ENCODE assay signal across 12 cellular contexts in the genomic region with DNA sequence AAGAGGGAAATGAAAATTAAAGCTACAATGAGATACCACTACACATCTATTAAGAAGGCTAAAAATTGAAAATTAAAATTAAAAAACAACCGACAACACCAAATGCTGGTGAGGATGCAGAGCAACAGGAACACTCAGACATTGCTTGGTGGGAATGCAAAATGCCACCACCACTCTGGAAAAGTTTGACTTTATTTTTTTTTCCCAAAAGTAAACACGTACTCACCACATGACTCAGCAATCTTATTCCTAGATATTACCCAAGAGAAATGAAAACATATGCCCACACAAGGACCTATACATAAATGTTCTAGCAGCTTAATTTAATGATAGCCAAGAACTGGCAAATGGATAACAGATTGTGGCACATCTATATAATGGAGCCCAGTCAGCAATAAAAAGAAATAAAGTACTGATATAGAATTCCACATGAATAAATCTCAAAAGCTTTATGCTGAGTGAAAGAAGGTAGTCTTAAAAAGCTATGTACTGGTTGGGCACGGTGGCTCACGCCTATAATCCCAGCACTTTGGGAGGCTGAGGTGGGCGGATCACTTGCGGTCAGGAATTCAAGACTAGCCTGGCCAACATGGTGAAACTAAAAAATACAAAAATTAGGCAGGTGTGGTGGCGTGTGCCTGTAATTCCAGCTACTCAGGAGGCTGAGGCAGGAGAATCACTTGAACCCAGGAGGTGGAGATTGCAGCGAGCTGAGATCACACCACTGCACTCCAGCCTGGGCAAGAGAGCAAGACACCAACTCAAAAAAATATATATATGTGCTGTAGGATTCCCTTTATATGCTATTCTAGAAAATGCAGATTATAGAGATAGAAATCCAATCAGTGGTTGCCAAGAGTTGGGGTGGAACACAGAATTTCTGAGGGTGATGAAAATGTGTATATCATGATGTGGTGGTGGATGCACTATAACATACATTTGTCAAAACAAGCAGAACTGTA. TPM values are rescaled to one million over a fixed set of nuclear protein-coding genes. Genes with fewer than 3 reads are reported as not detected.
A peak's percentile ranks its signal among the peaks of the same experiment; 100 is the strongest.
DNase-seq lines count a peak whose midpoint lies in the region; ATAC-seq and TF ChIP-seq lines count a peak whose summit lies in the region.
"Had no signal": no experiment of that assay in that cellular context is flagged by ENCODE, and none has a peak within 500 bp of the region (broad histone marks: within the 10 kb centered on the region; RNA-seq: fewer than 3 reads in every experiment).

No MANE protein-coding gene starts in this region.

- no peak for TF ChIP-seq POLR2A in HCT116 (IDR thresholded peaks at IDR 0.05; ENCODE audit: borderline replicate concordance, extremely low read depth, insufficient read depth, insufficient read length)

- TF ChIP-seq RAD21 in HCT116 (IDR thresholded peaks at IDR 0.05; ENCODE audit: low read depth): no peak
- peak in 1 of 2 donors; percentile 14 for TF ChIP-seq RAD21 in liver (IDR thresholded peaks at IDR 0.05)

- peaks cover 3% of the 10 kb centered on the region; the same call in 1 of the 2 replicates for H3K36me3 ChIP-seq in ACC112 (ENCODE audit: insufficient read depth, low read length)
- no peaks in the 10 kb centered on the region for H3K36me3 ChIP-seq in HCT116 (ENCODE audit: control insufficient read depth in 1 of 2, insufficient read depth in 2 of 2, low read length in 2 of 2)
- no peaks in the 10 kb centered on the region for H3K36me3 ChIP-seq in liver (ENCODE audit: control insufficient read depth in 4 of 4, insufficient read depth in 3 of 4, low read depth in 1 of 4, low read length in 3 of 4)

- POLR2A ChIA-PET in HCT116 (lab: Charles Lee): no interaction called here

- no peaks in the 10 kb centered on the region for H4K20me1 ChIP-seq in HCT116 (ENCODE audit: insufficient read depth)

- no peak overlapping the region for H3K4me3 ChIP-seq in ACC112 (ENCODE audit: low read depth, low read length)
- no peak overlapping the region for H3K4me3 ChIP-seq in HCT116 (replicated peaks in 1 of 2; ENCODE audit: low read depth in 1 of 2, low read length in 2 of 2)
- no peak overlapping the region for H3K4me3 ChIP-seq in liver (ENCODE audit: low read depth in 1 of 3, low read length in 3 of 3)

- intact Hi-C loops in HCT116 (cut with micrococcal nuclease) (loop anchor here (5.0 kb wide), 1 partner anchor 57 kb away; no protein-coding TSS in a partner anchor), Right ventricle myocardium inferior (cut with DNase I) (no loop called here)

- peak overlapping the region; percentile 7; the same call in 1 of the 2 replicates for H3K4me2 ChIP-seq in HCT116 (ENCODE audit: low read length)
- H3K4me2 ChIP-seq: KMS-11 had no signal

- CTCF ChIA-PET in HCT116 (lab: Charles Lee): interaction anchor here (1.3 to 4.0 kb wide), 2 partner anchors 11 to 217 kb away, joined by 8 to 22 read pairs; no protein-coding TSS in a partner anchor

- RAD21 ChIA-PET in HCT116 (lab: Charles Lee; ENCODE audit: low non-redundant PET in 1 of 2, low total read pairs in 2 of 2, uncharacterized antibody in 2 of 2, unreplicated experiment in 2 of 2): no interaction called here

- H2AFZ ChIP-seq in ACC112 (ENCODE audit: low read length, unreplicated experiment) (no peak overlapping the region), HCT116 (ENCODE audit: low read depth, low read length, poor library complexity, severe bottlenecking) (no peak overlapping the region)

- no peaks in the 10 kb centered on the region for H3K79me2 ChIP-seq in ACC112 (ENCODE audit: control insufficient read depth, insufficient read depth, low read length, unreplicated experiment)
- no peaks in the 10 kb centered on the region for H3K79me2 ChIP-seq in HCT116 (ENCODE audit: insufficient read depth, low read length)

- DNase-seq in HCT116 (ENCODE audit: low read depth, low spot score): no peak
- peak; percentile 43 for DNase-seq in astrocyte of the hippocampus (ENCODE audit: low read depth, low spot score)
- no peak for DNase-seq in Kasumi-1 (lab: John Stamatoyannopoulos, UW)
- no peak for DNase-seq in Right ventricle myocardium inferior (ENCODE audit: missing footprints)
- no peak for DNase-seq in mucosa of gallbladder (ENCODE audit: low spot score)
- DNase-seq: activated CD8-positive, alpha-beta memory T cell treated with anti-CD3 and anti-CD28 coated beads, Interleukin-2, amount 10 ng/mL, durations not matched to agents 7 days and 5 days; COR-L47 had no signal

- WGBS in liver: 84% methylated on average over 8 of the region's 8 CpGs

- peak overlapping the region; percentile 66 for H3K27ac ChIP-seq in ACC112 (ENCODE audit: low read depth, low read length)
- no peak overlapping the region for H3K27ac ChIP-seq in HCT116 (ENCODE audit: low read depth, low read length)
- H3K27ac ChIP-seq in liver (ENCODE audit: low read depth in 1 of 2, low read length in 2 of 2): peak overlapping the region; percentile 91 to 92
- H3K27ac ChIP-seq: KMS-11 had no signal

- no peaks in the 10 kb centered on the region for H3K9me2 ChIP-seq in HCT116 (ENCODE audit: insufficient read depth)

- peaks cover 44% of the 10 kb centered on the region for H3K4me1 ChIP-seq in ACC112 (ENCODE audit: control insufficient read depth, insufficient read depth, low read length, unreplicated experiment)
- peaks cover 17 to 33% of the 10 kb centered on the region in 2 experiments for H3K4me1 ChIP-seq in HCT116 (ENCODE audit: control insufficient read depth in 1 of 2, insufficient read depth in 2 of 2, low read length in 2 of 2)
- peaks cover 20 to 78% (median 51%) of the 10 kb centered on the region in 4 donors for H3K4me1 ChIP-seq in liver (ENCODE audit: control insufficient read depth in 4 of 4, insufficient read depth in 4 of 4, low read length in 3 of 4)

- H3K9me3 ChIP-seq in HCT116 (ENCODE audit: control insufficient read depth in 1 of 2, insufficient read depth in 1 of 2, low read depth in 1 of 2, low read length in 2 of 2) (no peaks in the 10 kb centered on the region), liver (ENCODE audit: control insufficient read depth in 4 of 4, low read length in 3 of 4) (no peaks in the 10 kb centered on the region)

- H3K27me3 ChIP-seq in ACC112 (ENCODE audit: insufficient read depth, low read length) (no peaks in the 10 kb centered on the region), HCT116 (ENCODE audit: insufficient read depth, low read length) (no peaks in the 10 kb centered on the region; the same call in 1 of the 2 replicates), liver (ENCODE audit: control insufficient read depth in 4 of 4, insufficient read depth in 4 of 4, low read length in 3 of 4) (no peaks in the 10 kb centered on the region)

- TF ChIP-seq CTCF in HCT116 (IDR thresholded peaks at IDR 0.05 in 2 of 3, conservative IDR thresholded peaks at IDR 0.05 in 1 of 3; ENCODE audit: borderline replicate concordance in 1 of 3, insufficient read depth in 1 of 3, low read depth in 2 of 3, low read length in 2 of 3) (no peak), liver (IDR thresholded peaks at IDR 0.05; ENCODE audit: low read depth, low read length, missing input control) (no peak)

- ATAC-seq in HCT116: no peak
- no peak for ATAC-seq in Right ventricle myocardium inferior
- no peak for ATAC-seq in HG02973 (IDR thresholded peaks at IDR 0.05; ENCODE audit: unreplicated experiment)
- ATAC-seq: activated CD8-positive, alpha-beta memory T cell treated with anti-CD3 and anti-CD28 coated beads, Interleukin-2, amount 10 ng/mL, durations not matched to agents 7 days and 5 days; stimulated activated effector memory CD8-positive, alpha-beta T cell treated with anti-CD3 and anti-CD28 coated beads, Interleukin-12 subunit alpha, Interleukin-12 subunit beta, amount 100 ng/mL, for 72 hours had no signal

- BruUV-seq in HCT116 (replicated peaks; lab: Mats Ljungman, UMichigan): no TSS peak

- H3K9ac ChIP-seq in HCT116 (ENCODE audit: low read length) (no peak overlapping the region), liver (ENCODE audit: low read depth in 1 of 2, low read length in 2 of 2) (peak overlapping the region in 1 of 2 donors; percentile 15)
- H3K9ac ChIP-seq: KMS-11 had no signal

TF ChIP-seq in HCT116, 20 proteins besides CTCF, POLR2A, EP300 and RAD21 (continues in another document):
- TF ChIP-seq EGR1 (IDR thresholded peaks at IDR 0.05; ENCODE audit: low read depth) (no peak), ZNF274 (IDR thresholded peaks at IDR 0.05; ENCODE audit: low read depth, low read length) (no peak)

TF ChIP-seq in liver, 16 proteins besides CTCF, POLR2A, EP300 and RAD21:
- TF ChIP-seq SP1 (IDR thresholded peaks at IDR 0.05): no peak
- TF ChIP-seq RXRA (IDR thresholded peaks at IDR 0.05): no peak
- TF ChIP-seq TAF1 (conservative IDR thresholded peaks at IDR 0.05): no peak
- TF ChIP-seq JUND (IDR thresholded peaks at IDR 0.05): no peak
- TF ChIP-seq YY1 (IDR thresholded peaks at IDR 0.05): no peak
- TF ChIP-seq NR2F2 (IDR thresholded peaks at IDR 0.05): no peak
- peak; percentile 58 for TF ChIP-seq FOXA2 (IDR thresholded peaks at IDR 0.05)

RNA-seq across cellular contexts. Expression of a gene that starts 4.2 kb away (rescaled TPM):
- total RNA-seq in HCT116 (2021; ENCODE audit: unreplicated experiment): not detected
- polyA plus RNA-seq in HCT116 (2012): not detected in 2 replicates
- 100 to 1,000 TPM; 150 to 376 TPM for total RNA-seq in liver
- 100 to 1,000 TPM; 305 to 407 TPM for polyA plus RNA-seq in liver
- not detected for total RNA-seq in Right ventricle myocardium inferior
- total RNA-seq in mucosa of gallbladder: 3.3 TPM

RNA-seq across cellular contexts. Expression of a gene that starts 26.3 kb away (rescaled TPM):
- total RNA-seq in HCT116 (2021; ENCODE audit: unreplicated experiment): 44.5 TPM
- polyA plus RNA-seq in HCT116 (2012): 8.2 and 9.3 TPM in 2 replicates
- 10 to 100 TPM; 22.0 to 46.2 TPM for total RNA-seq in liver
- polyA plus RNA-seq in liver: 10 to 100 TPM in 1 of 2 donors, 1 to 10 TPM in 1; 5.9 to 12.1 TPM
- 23.4 TPM for total RNA-seq in Right ventricle myocardium inferior
- total RNA-seq in mucosa of gallbladder: 71.0 TPM

Comparison
In these comparisons a context has a peak if more than half of its experiments do, and no peak if none do; other contexts are left out.
1. RNA of a gene that starts 4.2 kb away (total RNA-seq): 150 to 376 TPM in liver; 3.3 TPM in mucosa of gallbladder (single experiment), not detected in HCT116 (single experiment) and not detected in Right ventricle myocardium inferior (single experiment); every median in the first group is over 10 times any median in the second.